1 cellular context compared by ENCODE assay signal in the genomic region with DNA sequence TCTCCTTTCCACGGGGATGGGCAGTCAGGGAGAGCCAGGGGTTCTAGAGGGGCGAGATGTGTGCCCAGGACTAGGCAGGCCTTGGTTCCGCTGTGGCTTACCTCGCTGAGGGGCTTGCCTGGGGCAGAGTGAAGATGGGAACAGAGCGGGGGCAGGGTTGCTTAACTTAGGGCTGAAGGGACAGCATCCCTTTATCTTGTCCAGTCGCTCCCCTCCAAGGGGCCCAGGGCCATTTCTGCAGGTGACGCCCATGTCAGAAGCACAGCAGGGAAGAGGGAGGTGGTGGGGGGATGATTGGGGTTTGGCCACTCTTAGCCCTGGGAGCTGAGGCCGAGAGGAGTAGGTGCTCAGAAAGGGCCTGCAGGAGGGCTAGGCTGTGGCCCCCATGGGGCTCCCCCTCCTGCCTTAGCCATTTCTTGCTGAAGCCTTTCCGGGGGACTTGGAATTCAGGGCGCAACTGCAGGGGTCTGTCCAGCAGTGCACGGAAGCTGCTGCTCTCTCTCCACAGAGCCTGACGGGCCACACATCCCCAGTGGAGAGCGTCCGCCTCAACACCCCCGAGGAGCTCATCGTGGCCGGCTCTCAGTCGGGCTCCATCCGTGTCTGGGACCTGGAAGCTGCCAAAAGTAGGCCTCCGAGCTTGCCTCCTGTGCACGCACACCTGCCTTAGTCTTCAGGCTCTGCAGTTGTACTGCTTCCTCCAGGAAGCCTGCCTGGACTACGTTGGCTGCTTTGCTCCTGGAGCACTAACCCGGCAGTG.
TF ChIP-seq lines count a peak whose summit lies in the region.

No MANE protein-coding gene starts in this region.

TF ChIP-seq in WTC11, 78 proteins besides CTCF, POLR2A, EP300 and RAD21 (continued from another document):
- TF ChIP-seq NFE2L1 (CRISPR knock-in tag; IDR thresholded peaks at IDR 0.05) (no peak), CBFB (CRISPR knock-in tag; IDR thresholded peaks at IDR 0.05; ENCODE audit: low read depth) (no peak), ZNF317 (CRISPR knock-in tag; IDR thresholded peaks at IDR 0.05; ENCODE audit: borderline replicate concordance, low read depth) (no peak), PRRX2 (CRISPR knock-in tag; IDR thresholded peaks at IDR 0.05) (no peak), ZNF263 (CRISPR knock-in tag; IDR thresholded peaks at IDR 0.05; ENCODE audit: low read depth) (no peak), E2F1 (CRISPR knock-in tag; IDR thresholded peaks at IDR 0.05) (no peak), IRF2 (CRISPR knock-in tag; IDR thresholded peaks at IDR 0.05; ENCODE audit: borderline replicate concordance, low read depth) (no peak), ESRRA (CRISPR knock-in tag; IDR thresholded peaks at IDR 0.05; ENCODE audit: borderline replicate concordance) (no peak), ATF6 (CRISPR knock-in tag; IDR thresholded peaks at IDR 0.05) (no peak), GTF2I (CRISPR knock-in tag; conservative IDR thresholded peaks at IDR 0.05) (no peak), EMX1 (CRISPR knock-in tag; IDR thresholded peaks at IDR 0.05) (no peak), KAT7 (CRISPR knock-in tag; IDR thresholded peaks at IDR 0.05; ENCODE audit: borderline replicate concordance) (no peak), ELF4 (CRISPR knock-in tag; IDR thresholded peaks at IDR 0.05; ENCODE audit: low read depth) (no peak)
- TF ChIP-seq, protein P1, sequence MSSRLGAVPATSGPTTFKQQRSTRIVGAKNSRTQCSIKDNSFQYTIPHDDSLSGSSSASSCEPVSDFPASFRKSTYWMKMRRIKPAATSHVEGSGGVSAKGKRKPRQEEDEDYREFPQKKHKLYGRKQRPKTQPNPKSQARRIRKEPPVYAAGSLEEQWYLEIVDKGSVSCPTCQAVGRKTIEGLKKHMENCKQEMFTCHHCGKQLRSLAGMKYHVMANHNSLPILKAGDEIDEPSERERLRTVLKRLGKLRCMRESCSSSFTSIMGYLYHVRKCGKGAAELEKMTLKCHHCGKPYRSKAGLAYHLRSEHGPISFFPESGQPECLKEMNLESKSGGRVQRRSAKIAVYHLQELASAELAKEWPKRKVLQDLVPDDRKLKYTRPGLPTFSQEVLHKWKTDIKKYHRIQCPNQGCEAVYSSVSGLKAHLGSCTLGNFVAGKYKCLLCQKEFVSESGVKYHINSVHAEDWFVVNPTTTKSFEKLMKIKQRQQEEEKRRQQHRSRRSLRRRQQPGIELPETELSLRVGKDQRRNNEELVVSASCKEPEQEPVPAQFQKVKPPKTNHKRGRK (CRISPR knock-in tag; IDR thresholded peaks at IDR 0.05; ENCODE audit: borderline replicate concordance), result no peak
